Comparison of ENCODE assay signal across 1 cellular context in genomic region chr16:8178271-8178670, GRCh38.
TF ChIP-seq lines count a peak whose summit lies in the region.

No MANE protein-coding gene starts in this region.

TF ChIP-seq in H1, 55 proteins besides CTCF, POLR2A, EP300 and RAD21:
- no peak for TF ChIP-seq SIRT6 (IDR thresholded peaks at IDR 0.05; ENCODE audit: low read length)
- no peak for TF ChIP-seq CBX8 (IDR thresholded peaks at IDR 0.05; ENCODE audit: borderline replicate concordance, low read depth, low read length)
- TF ChIP-seq ZNF274 (IDR thresholded peaks at IDR 0.05; ENCODE audit: borderline replicate concordance, extremely low read depth, low read length) = no peak
- no peak for TF ChIP-seq KDM1A (IDR thresholded peaks at IDR 0.05; ENCODE audit: borderline replicate concordance, low read length)
- no peak for TF ChIP-seq USF2 (IDR thresholded peaks at IDR 0.05; ENCODE audit: low read length)
- TF ChIP-seq SUZ12 (IDR thresholded peaks at IDR 0.05; ENCODE audit: low read length) = no peak
- TF ChIP-seq RNF2 (IDR thresholded peaks at IDR 0.05; ENCODE audit: borderline replicate concordance, low read depth, low read length, missing control alignments, poor library complexity, severe bottlenecking) = no peak
TF ChIP-seq in H1: peak in this region for 0.
